14 cellular contexts compared by ENCODE assay signal in the genomic region with DNA sequence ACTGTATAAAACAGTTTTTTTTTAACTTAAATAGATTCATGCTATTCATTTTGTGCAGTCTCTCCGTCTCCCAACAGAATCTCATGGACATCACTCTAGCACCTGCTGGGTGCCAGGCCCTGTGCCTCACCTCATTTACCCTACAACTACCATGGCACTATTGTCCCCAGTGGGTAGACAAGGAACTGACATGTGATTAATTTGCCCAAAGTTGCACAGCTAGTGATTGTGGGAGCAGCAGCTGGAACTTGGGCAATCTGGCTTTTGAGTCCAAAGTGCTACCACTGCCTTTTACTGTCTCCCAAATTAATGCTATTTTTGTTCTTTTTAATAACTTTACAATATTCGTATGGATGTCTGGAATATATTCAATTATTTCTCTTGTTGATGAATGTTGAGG.
DNase-seq lines count a peak whose midpoint lies in the region; ATAC-seq lines count a peak whose summit lies in the region.
"Had no signal": no experiment of that assay in that cellular context is flagged by ENCODE, and none has a peak within 500 bp of the region (broad histone marks: within the 10 kb centered on the region; RNA-seq: fewer than 3 reads in every experiment).

No MANE protein-coding gene starts in this region.

- DNase-seq in stimulated activated naive CD8-positive, alpha-beta T cell treated with anti-CD3 and anti-CD28 coated beads, Interleukin-15, amount 100 ng/mL, for 72 hours: no peak
- DNase-seq in stimulated activated naive CD8-positive, alpha-beta T cell treated with anti-CD3 and anti-CD28 coated beads, Interleukin-15, Interleukin-2, amounts not matched to agents 100 U/mL and 50 U/mL, for 24 hours: no peak
- no peak for DNase-seq in effector memory CD8-positive, alpha-beta T cell
- DNase-seq in NCI-H526 (lab: John Stamatoyannopoulos, UW) (no peak), MV-4-11 (lab: John Stamatoyannopoulos, UW) (no peak), DMS153 (lab: John Stamatoyannopoulos, UW) (no peak), dedifferentiated amniotic fluid mesenchymal stem cell (ENCODE audit: extremely low spot score) (no peak)
- DNase-seq: activated CD4-positive, alpha-beta T cell treated with anti-CD3 and anti-CD28 coated beads, Interleukin-2, amount 50 U/mL, for 4 hours; midbrain; NCI-H446; psoas muscle; stimulated activated CD4-positive, alpha-beta T cell treated with anti-CD3 and anti-CD28 coated beads, Interleukin-2, amount 100 ng/mL, for 48 hours had no signal

- peak; percentile 72 for ATAC-seq in stimulated activated naive CD8-positive, alpha-beta T cell treated with anti-CD3 and anti-CD28 coated beads, Interleukin-15, amount 100 ng/mL, for 72 hours
- no peak for ATAC-seq in stimulated activated naive CD8-positive, alpha-beta T cell treated with anti-CD3 and anti-CD28 coated beads, Interleukin-15, Interleukin-2, amounts not matched to agents 100 U/mL and 50 U/mL, for 24 hours
- peak; percentile 47 for ATAC-seq in HG03442 (IDR thresholded peaks at IDR 0.05; ENCODE audit: unreplicated experiment)
- peak; percentile 57 for ATAC-seq in effector memory CD8-positive, alpha-beta T cell (replicated peaks)
- ATAC-seq: psoas muscle; stimulated activated memory B cell treated with anti-CD40 and anti-IgM and Interleukin-4, amounts not matched to agents 10 μg/mL and 1 μg/mL and 100 μg/mL, for 72 hours had no signal

- H3K36me3 Mint-ChIP-seq in effector memory CD8-positive, alpha-beta T cell (ENCODE audit: insufficient read depth): peaks cover 3% of the 10 kb centered on the region

- no peak overlapping the region for H3K4me3 Mint-ChIP-seq in stimulated activated naive CD8-positive, alpha-beta T cell treated with anti-CD3 and anti-CD28 coated beads, Interleukin-15, amount 100 ng/mL, for 72 hours
- H3K4me3 Mint-ChIP-seq in effector memory CD8-positive, alpha-beta T cell: no peak overlapping the region
- H3K4me3 Mint-ChIP-seq: stimulated activated memory B cell treated with anti-CD40 and anti-IgM and Interleukin-4, amounts not matched to agents 10 μg/mL and 1 μg/mL and 100 μg/mL, for 72 hours had no signal

- no peaks in the 10 kb centered on the region for H3K9me3 Mint-ChIP-seq in stimulated activated naive CD8-positive, alpha-beta T cell treated with anti-CD3 and anti-CD28 coated beads, Interleukin-15, amount 100 ng/mL, for 72 hours
- no peaks in the 10 kb centered on the region for H3K9me3 Mint-ChIP-seq in effector memory CD8-positive, alpha-beta T cell
- H3K9me3 Mint-ChIP-seq: stimulated activated memory B cell treated with anti-CD40 and anti-IgM and Interleukin-4, amounts not matched to agents 10 μg/mL and 1 μg/mL and 100 μg/mL, for 72 hours had no signal

- H3K27ac Mint-ChIP-seq in stimulated activated naive CD8-positive, alpha-beta T cell treated with anti-CD3 and anti-CD28 coated beads, Interleukin-15, amount 100 ng/mL, for 72 hours: no peak overlapping the region
- no peak overlapping the region for H3K27ac Mint-ChIP-seq in effector memory CD8-positive, alpha-beta T cell
- H3K27ac Mint-ChIP-seq: stimulated activated memory B cell treated with anti-CD40 and anti-IgM and Interleukin-4, amounts not matched to agents 10 μg/mL and 1 μg/mL and 100 μg/mL, for 72 hours had no signal

- no peaks in the 10 kb centered on the region for H3K27me3 Mint-ChIP-seq in stimulated activated naive CD8-positive, alpha-beta T cell treated with anti-CD3 and anti-CD28 coated beads, Interleukin-15, amount 100 ng/mL, for 72 hours
- H3K27me3 Mint-ChIP-seq in effector memory CD8-positive, alpha-beta T cell: no peaks in the 10 kb centered on the region
- H3K27me3 Mint-ChIP-seq: stimulated activated memory B cell treated with anti-CD40 and anti-IgM and Interleukin-4, amounts not matched to agents 10 μg/mL and 1 μg/mL and 100 μg/mL, for 72 hours had no signal

- no peaks in the 10 kb centered on the region for H3K4me1 Mint-ChIP-seq in stimulated activated naive CD8-positive, alpha-beta T cell treated with anti-CD3 and anti-CD28 coated beads, Interleukin-15, amount 100 ng/mL, for 72 hours
- no peaks in the 10 kb centered on the region for H3K4me1 Mint-ChIP-seq in effector memory CD8-positive, alpha-beta T cell (ENCODE audit: low read depth in 2 of 2)
- H3K4me1 Mint-ChIP-seq: stimulated activated memory B cell treated with anti-CD40 and anti-IgM and Interleukin-4, amounts not matched to agents 10 μg/mL and 1 μg/mL and 100 μg/mL, for 72 hours had no signal
